ENCODE assay signal across 8 cellular contexts in the genomic region with DNA sequence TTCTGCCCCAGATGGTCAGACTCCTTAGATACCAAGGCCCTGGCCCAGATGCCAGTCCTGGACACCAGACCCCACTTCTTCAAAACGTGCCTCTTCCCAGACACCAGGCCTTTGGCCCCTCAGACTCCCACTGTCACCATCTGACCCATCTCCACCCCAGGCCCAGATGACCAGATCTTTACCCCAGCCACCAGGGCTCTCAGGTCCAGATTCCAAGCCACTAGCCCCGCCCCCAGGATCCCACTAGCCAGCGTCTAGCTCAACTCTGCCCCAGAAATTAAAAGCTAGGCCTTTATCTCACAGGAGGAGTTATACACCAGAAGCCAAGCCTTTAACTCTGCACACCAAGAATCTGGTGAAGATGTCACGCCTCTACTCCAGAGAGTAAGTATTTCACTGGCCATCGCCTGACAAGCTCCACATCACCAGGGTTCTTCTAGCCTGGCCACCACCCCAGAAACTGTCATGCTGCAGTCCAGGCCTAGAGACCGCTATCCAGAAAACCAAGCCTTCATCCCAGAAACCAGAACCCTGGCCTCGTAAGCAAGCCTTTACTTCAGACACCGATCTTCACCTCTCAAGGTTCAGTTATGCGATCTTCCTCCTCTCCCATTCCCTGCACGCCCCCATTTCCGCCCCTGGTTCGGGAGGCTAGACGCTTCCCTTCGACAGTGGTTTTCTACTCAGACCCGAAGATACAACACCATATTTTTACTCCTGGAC. TPM values are rescaled to one million over a fixed set of nuclear protein-coding genes. Genes with fewer than 3 reads are reported as not detected.
DNase-seq lines count a peak whose midpoint lies in the region; ATAC-seq, FAIRE-seq and TF ChIP-seq lines count a peak whose summit lies in the region.

No MANE protein-coding gene starts in this region.

- H3K27ac ChIP-seq in K562 (ENCODE audit: extremely low read depth, low read depth, low read length) (peak overlapping the region; percentile 77), lower lobe of right lung (peak overlapping the region; percentile 93), upper lobe of left lung (peak overlapping the region; percentile 88 to 91 (median 88))

- H3K4me1 ChIP-seq in K562 (replicated peaks in 1 of 2; ENCODE audit: control insufficient read depth in 2 of 2, insufficient read depth in 2 of 2, low read length in 2 of 2) (peaks cover 8 to 33% of the 10 kb centered on the region in 2 experiments; a peak in 4 of 5 replicates), lower lobe of right lung (peaks cover 31% of the 10 kb centered on the region), upper lobe of left lung (peaks cover 28 to 40% (median 32%) of the 10 kb centered on the region in 4 donors)

- in situ Hi-C loops in K562 (cut with MboI), result no loop called here

- ATAC-seq in K562, result no peak
- ATAC-seq in lower lobe of right lung, result no peak
- ATAC-seq in upper lobe of left lung (ENCODE audit: low FRiP score in 2 of 2), result no peak

- BruUV-seq in K562 (replicated peaks; lab: Mats Ljungman, UMichigan), result TSS peak; percentile 81

- H3K27me3 ChIP-seq in K562 (ENCODE audit: control insufficient read depth in 2 of 2, insufficient read depth in 2 of 2, low read length in 2 of 2), result no peaks in the 10 kb centered on the region
- H3K27me3 ChIP-seq in lower lobe of right lung (ENCODE audit: low read depth), result no peaks in the 10 kb centered on the region
- H3K27me3 ChIP-seq in upper lobe of left lung, result no peaks in the 10 kb centered on the region

- WGBS in K562 (ENCODE audit: insufficient coverage, low coverage, missing lambda C conversion rate), result under 1% methylated on average over 15 of the region's 15 CpGs
- 4 to 6% methylated on average over 13 to 14 of the region's 15 CpGs for WGBS in upper lobe of left lung, 2 donors

- H3K9ac ChIP-seq in K562 (ENCODE audit: insufficient read depth in 1 of 2, low read depth in 2 of 2, low read length in 2 of 2), result peak overlapping the region; percentile 95

- H3K4me3 ChIP-seq in K562 (peak overlapping the region; percentile 89), lower lobe of right lung (peak overlapping the region; percentile 100), upper lobe of left lung (peak overlapping the region; percentile 70 to 85 (median 76))

- H3K4me2 ChIP-seq in K562 (ENCODE audit: insufficient read depth, low read length), result peak overlapping the region; percentile 99

- H3K36me3 ChIP-seq in K562 (ENCODE audit: control insufficient read depth, insufficient read depth, low read length) (peaks cover 42% of the 10 kb centered on the region; the same call in 2 of the 3 replicates), lower lobe of right lung (peaks cover 49% of the 10 kb centered on the region), upper lobe of left lung (peaks cover 5 to 53% (median 34%) of the 10 kb centered on the region in 4 donors)

- H2AFZ ChIP-seq in K562 (ENCODE audit: low read depth, low read length), result peak overlapping the region; percentile 78

- no peaks in the 10 kb centered on the region for H3K9me3 ChIP-seq in K562 (replicated peaks; ENCODE audit: control insufficient read depth, insufficient read depth, low read depth, low read length)
- no peaks in the 10 kb centered on the region for H3K9me3 ChIP-seq in lower lobe of right lung
- no peaks in the 10 kb centered on the region for H3K9me3 ChIP-seq in upper lobe of left lung

- POLR2A ChIA-PET in K562 (lab: Yijun Ruan, JAX) (interaction anchor here (0.6 to 4.8 kb wide), 7 partner anchors 9 to 279 kb away, joined by 3 to 22 read pairs (median 5); partner anchors contain the start of gene MCOLN1), GM10248 (lab: Yijun Ruan, JAX) (no interaction called here)

- TF ChIP-seq EP300 in K562 (IDR thresholded peaks at IDR 0.05; ENCODE audit: low read length) (no peak), upper lobe of left lung (IDR thresholded peaks at IDR 0.05) (no peak)

- no peaks in the 10 kb centered on the region for H4K20me1 ChIP-seq in K562 (replicated peaks; ENCODE audit: control insufficient read depth, insufficient read depth, low read length)

- TF ChIP-seq RAD21 in K562 (CRISPR knock-in tag; conservative IDR thresholded peaks at IDR 0.05 in 1 of 2, IDR thresholded peaks at IDR 0.05 in 1 of 2), result no peak

- intact Hi-C loops in K562 (cut with micrococcal nuclease) (no loop called here), lower lobe of right lung (cut with DNase I) (no loop called here), posterior cingulate gyrus (cut with DNase I) (no loop called here)

- CTCF ChIA-PET in K562 (lab: Yijun Ruan, JAX; ENCODE audit: low intra/inter-chr PET ratio) (no interaction called here), GM10248 (lab: Yijun Ruan, JAX) (interaction anchor here (1.1 to 1.7 kb wide), 4 partner anchors 24 to 172 kb away, joined by 3 to 7 read pairs (median 5); no protein-coding TSS in a partner anchor)

- TF ChIP-seq CTCF in K562 (IDR thresholded peaks at IDR 0.05 in 2 of 3, conservative IDR thresholded peaks at IDR 0.05 in 1 of 3; ENCODE audit: insufficient read depth in 2 of 3, low read depth in 1 of 3, low read length in 3 of 3) (no peak), lower lobe of right lung (IDR thresholded peaks at IDR 0.05) (no peak), upper lobe of left lung (IDR thresholded peaks at IDR 0.05) (no peak), GM10248 (IDR thresholded peaks at IDR 0.05; ENCODE audit: control extremely low read depth, extremely low read depth, low read depth, missing control alignments) (no peak)

- no peaks in the 10 kb centered on the region for H3K9me1 ChIP-seq in K562 (ENCODE audit: control insufficient read depth, insufficient read depth, low read length)

- peak; percentile 10 for DNase-seq in activated naive CD4-positive, alpha-beta T cell treated with Interleukin-2 at 50 U/mL for 16 hours
- DNase-seq in activated naive CD4-positive, alpha-beta T cell (lab: John Stamatoyannopoulos, UW), result no peak
- DNase-seq in K562 (ENCODE audit: extremely low read depth in 1 of 4, low spot score in 3 of 4), result peak in 3 of 4 experiments; percentile 41 to 51 (median 47)
- DNase-seq in lower lobe of right lung, result no peak
- DNase-seq in upper lobe of left lung, result no peak
- DNase-seq in posterior cingulate gyrus, result no peak
- no peak for DNase-seq in GM10248 (ENCODE audit: extremely low spot score)
- no peak for DNase-seq in frontal cortex (ENCODE audit: low spot score in 2 of 2)

- TF ChIP-seq POLR2A in K562 (conservative IDR thresholded peaks at IDR 0.05) (no peak), upper lobe of left lung (IDR thresholded peaks at IDR 0.05) (no peak)

- peaks cover 49% of the 10 kb centered on the region for H3K79me2 ChIP-seq in K562 (ENCODE audit: control insufficient read depth, insufficient read depth, low read length)

- no peak for FAIRE-seq in K562 (lab: Jason Lieb, UNC)
- FAIRE-seq in frontal cortex (lab: Jason Lieb, UNC), result no peak

RNA-seq across cellular contexts. Expression of gene XAB2, which starts 0.6 kb away (rescaled TPM):
- 26.2 and 87.7 TPM in 2 replicates for total RNA-seq in K562 (2011; cell fraction: chromatin; rRNA removed; ENCODE audit: low replicate concordance)
- total RNA-seq in K562 (2011; cell fraction: nucleolus; rRNA removed), result 82.9 and 84.2 TPM in 2 replicates
- 36.0 and 40.3 TPM in 2 replicates for total RNA-seq in K562 (2011; cell fraction: nucleoplasm; rRNA removed)
- total RNA-seq in K562 (2014; rRNA removed) (43.7 and 54.6 TPM in 2 replicates), K562 (2014; rRNA removed; fragmentation: Illumina TruSeq; extraction: Trizol) (5.6 and 7.6 TPM in 2 replicates), K562 (2015; rRNA removed; fragmentation: Illumina TruSeq; extraction: Trizol) (22.0 and 24.3 TPM in 2 replicates), K562 (2021) (58.3 and 58.7 TPM in 2 replicates), lower lobe of right lung (42.0 TPM), upper lobe of left lung (10 to 100 TPM; 35.7 to 81.7 (median 51.4) TPM), frontal cortex (24.1 TPM)
- polyA plus RNA-seq in K562 (2011; rRNA removed) (19.1 and 36.3 TPM in 2 replicates), K562 (2014; fragmentation: Illumina TruSeq; extraction: Trizol) (20.0 and 33.9 TPM in 2 replicates), K562 (2014; fragmentation: Nextera tagmentation; extraction: Ambion mirVana) (under 1 TPM; 0.21 to 0.71 TPM), K562 (2014; rRNA removed) (36.7 and 38.4 TPM in 2 replicates)
- polyA plus RNA-seq in K562 (2011; cell fraction: cytosol; rRNA removed), result 34.9 and 73.2 TPM in 2 replicates
- 90.6 and 116 TPM in 2 replicates for polyA plus RNA-seq in K562 (2011; cell fraction: nucleus; rRNA removed)
- polyA plus RNA-seq in K562 (2012), result 39.7 and 58.7 TPM in 2 replicates
- polyA minus RNA-seq in K562 (2011; rRNA and poly(A)+ RNA removed), result 19.3 and 29.5 TPM in 2 replicates
- 50.8 and 65.5 TPM in 2 replicates for polyA minus RNA-seq in K562 (2011; cell fraction: cytosol; rRNA and poly(A)+ RNA removed)
- polyA minus RNA-seq in K562 (2011; cell fraction: nucleus; rRNA and poly(A)+ RNA removed), result 26.3 and 36.9 TPM in 2 replicates

RNA-seq across cellular contexts. Expression of gene PET100, which starts 0.8 kb away (rescaled TPM):
- 38.1 and 46.0 TPM in 2 replicates for total RNA-seq in K562 (2011; cell fraction: chromatin; rRNA removed; ENCODE audit: low replicate concordance)
- total RNA-seq in K562 (2011; cell fraction: nucleolus; rRNA removed), result 31.5 and 34.5 TPM in 2 replicates
- 43.6 and 52.8 TPM in 2 replicates for total RNA-seq in K562 (2011; cell fraction: nucleoplasm; rRNA removed)
- 59.9 and 62.3 TPM in 2 replicates for total RNA-seq in K562 (2014; rRNA removed)
- 116 and 120 TPM in 2 replicates for total RNA-seq in K562 (2014; rRNA removed; fragmentation: Illumina TruSeq; extraction: Trizol)
- total RNA-seq in K562 (2015; rRNA removed; fragmentation: Illumina TruSeq; extraction: Trizol), result 82.1 and 93.7 TPM in 2 replicates
- 147 and 160 TPM in 2 replicates for total RNA-seq in K562 (2021)
- 51.1 and 72.3 TPM in 2 replicates for polyA plus RNA-seq in K562 (2011; rRNA removed)
- 21.3 and 27.3 TPM in 2 replicates for polyA plus RNA-seq in K562 (2011; cell fraction: cytosol; rRNA removed)
- polyA plus RNA-seq in K562 (2011; cell fraction: nucleus; rRNA removed), result 33.8 and 34.8 TPM in 2 replicates
- polyA plus RNA-seq in K562 (2012), result 68.4 and 184 TPM in 2 replicates
- 77.2 and 79.8 TPM in 2 replicates for polyA plus RNA-seq in K562 (2014; fragmentation: Illumina TruSeq; extraction: Trizol)
- polyA plus RNA-seq in K562 (2014; fragmentation: Nextera tagmentation; extraction: Ambion mirVana), result 100 to 1,000 TPM; 322 to 351 TPM
- 98.3 and 111 TPM in 2 replicates for polyA plus RNA-seq in K562 (2014; rRNA removed)
- polyA minus RNA-seq in K562 (2011; rRNA and poly(A)+ RNA removed), result 14.1 and 14.8 TPM in 2 replicates
- 8.8 and 9.0 TPM in 2 replicates for polyA minus RNA-seq in K562 (2011; cell fraction: cytosol; rRNA and poly(A)+ RNA removed)
- 4.7 and 15.7 TPM in 2 replicates for polyA minus RNA-seq in K562 (2011; cell fraction: nucleus; rRNA and poly(A)+ RNA removed)
- total RNA-seq in lower lobe of right lung, result 82.6 TPM
- total RNA-seq in upper lobe of left lung, result 100 to 1,000 TPM in 2 of 6 donors, 10 to 100 TPM in 4; 21.3 to 133 (median 71.3) TPM
- total RNA-seq in frontal cortex, result 29.3 TPM

RNA-seq across cellular contexts. Expression of gene PCP2, which starts 4.8 kb away (rescaled TPM):
- 1.8 TPM in 1 of 2 replicates, not detected in the other for total RNA-seq in K562 (2011; cell fraction: chromatin; rRNA removed; ENCODE audit: low replicate concordance)
- total RNA-seq in K562 (2011; cell fraction: nucleolus; rRNA removed), result 0.53 and 1.2 TPM in 2 replicates
- 0.59 and 1.8 TPM in 2 replicates for total RNA-seq in K562 (2011; cell fraction: nucleoplasm; rRNA removed)
- total RNA-seq in K562 (2014; rRNA removed) (0.73 and 1.5 TPM in 2 replicates), K562 (2014; rRNA removed; fragmentation: Illumina TruSeq; extraction: Trizol) (0.25 TPM in 1 of 2 replicates, not detected in the other), K562 (2015; rRNA removed; fragmentation: Illumina TruSeq; extraction: Trizol) (0.23 TPM in 1 of 2 replicates, not detected in the other), K562 (2021) (0.96 and 1.3 TPM in 2 replicates), lower lobe of right lung (3.5 TPM), upper lobe of left lung (10 to 100 TPM in 1 of 6 donors, 1 to 10 TPM in 4, not detected in 1; 2.3 to 21.0 (median 3.3) TPM), frontal cortex (not detected)
- polyA plus RNA-seq in K562 (2011; rRNA removed) (0.17 and 0.47 TPM in 2 replicates), K562 (2014; fragmentation: Illumina TruSeq; extraction: Trizol) (0.90 TPM in 1 of 2 replicates, not detected in the other), K562 (2014; fragmentation: Nextera tagmentation; extraction: Ambion mirVana) (under 1 TPM in 1 of 2 experiments, not detected in 1; 0.22 TPM), K562 (2014; rRNA removed) (1.3 and 1.6 TPM in 2 replicates)
- polyA plus RNA-seq in K562 (2011; cell fraction: cytosol; rRNA removed), result 0.49 and 0.79 TPM in 2 replicates
- 2.3 and 6.4 TPM in 2 replicates for polyA plus RNA-seq in K562 (2011; cell fraction: nucleus; rRNA removed)
- 1.7 and 3.8 TPM in 2 replicates for polyA plus RNA-seq in K562 (2012)
- polyA minus RNA-seq in K562 (2011; rRNA and poly(A)+ RNA removed), result not detected in 2 replicates
- polyA minus RNA-seq in K562 (2011; cell fraction: cytosol; rRNA and poly(A)+ RNA removed), result not detected in 2 replicates
- polyA minus RNA-seq in K562 (2011; cell fraction: nucleus; rRNA and poly(A)+ RNA removed), result not detected in 2 replicates

RNA-seq across cellular contexts. Expression of gene STXBP2, which starts 8.2 kb away (rescaled TPM):
- 1,097 and 1,923 TPM in 2 replicates for total RNA-seq in K562 (2011; cell fraction: chromatin; rRNA removed; ENCODE audit: low replicate concordance)
- 928 and 1,024 TPM in 2 replicates for total RNA-seq in K562 (2011; cell fraction: nucleolus; rRNA removed)
- 1,126 and 1,380 TPM in 2 replicates for total RNA-seq in K562 (2011; cell fraction: nucleoplasm; rRNA removed)
- 79.9 and 96.0 TPM in 2 replicates for total RNA-seq in K562 (2014; rRNA removed)
- total RNA-seq in K562 (2014; rRNA removed; fragmentation: Illumina TruSeq; extraction: Trizol), result 29.8 and 31.6 TPM in 2 replicates
- total RNA-seq in K562 (2015; rRNA removed; fragmentation: Illumina TruSeq; extraction: Trizol), result 37.6 and 38.4 TPM in 2 replicates
- 136 and 163 TPM in 2 replicates for total RNA-seq in K562 (2021)
- polyA plus RNA-seq in K562 (2011; rRNA removed), result 141 and 157 TPM in 2 replicates
- polyA plus RNA-seq in K562 (2011; cell fraction: cytosol; rRNA removed), result 143 and 228 TPM in 2 replicates
- polyA plus RNA-seq in K562 (2011; cell fraction: nucleus; rRNA removed), result 689 and 874 TPM in 2 replicates
- polyA plus RNA-seq in K562 (2012), result 178 and 291 TPM in 2 replicates
- 71.3 and 102 TPM in 2 replicates for polyA plus RNA-seq in K562 (2014; fragmentation: Illumina TruSeq; extraction: Trizol)
- polyA plus RNA-seq in K562 (2014; fragmentation: Nextera tagmentation; extraction: Ambion mirVana), result 1 to 10 TPM; 2.5 to 9.1 TPM
- 142 and 145 TPM in 2 replicates for polyA plus RNA-seq in K562 (2014; rRNA removed)
- polyA minus RNA-seq in K562 (2011; rRNA and poly(A)+ RNA removed), result 674 and 952 TPM in 2 replicates
- 134 and 138 TPM in 2 replicates for polyA minus RNA-seq in K562 (2011; cell fraction: cytosol; rRNA and poly(A)+ RNA removed)
- polyA minus RNA-seq in K562 (2011; cell fraction: nucleus; rRNA and poly(A)+ RNA removed), result 244 and 299 TPM in 2 replicates
- 200 TPM for total RNA-seq in lower lobe of right lung
- total RNA-seq in upper lobe of left lung, result 100 to 1,000 TPM; 111 to 562 (median 249) TPM
- 2.4 TPM for total RNA-seq in frontal cortex

RNA-seq across cellular contexts. Expression of gene CAMSAP3, which starts 33.1 kb away (rescaled TPM):
- total RNA-seq in K562 (2011; cell fraction: chromatin; rRNA removed; ENCODE audit: low replicate concordance), result 0.56 and 3.9 TPM in 2 replicates
- total RNA-seq in K562 (2011; cell fraction: nucleolus; rRNA removed), result 0.92 and 3.5 TPM in 2 replicates
- 0.99 and 1.2 TPM in 2 replicates for total RNA-seq in K562 (2011; cell fraction: nucleoplasm; rRNA removed)
- total RNA-seq in K562 (2014; rRNA removed) (0.18 and 0.24 TPM in 2 replicates), K562 (2014; rRNA removed; fragmentation: Illumina TruSeq; extraction: Trizol) (0.25 TPM in 1 of 2 replicates, not detected in the other), K562 (2015; rRNA removed; fragmentation: Illumina TruSeq; extraction: Trizol) (0.07 and 0.23 TPM in 2 replicates), K562 (2021) (0.67 and 0.89 TPM in 2 replicates), lower lobe of right lung (25.6 TPM), upper lobe of left lung (10 to 100 TPM; 12.2 to 63.9 (median 31.2) TPM), frontal cortex (16.3 TPM)
- polyA plus RNA-seq in K562 (2011; rRNA removed) (0.25 and 0.64 TPM in 2 replicates), K562 (2014; fragmentation: Illumina TruSeq; extraction: Trizol) (0.30 TPM in 2 replicates), K562 (2014; fragmentation: Nextera tagmentation; extraction: Ambion mirVana) (under 1 TPM in 1 of 2 experiments, not detected in 1; 0.01 TPM), K562 (2014; rRNA removed) (0.17 and 0.18 TPM in 2 replicates)
- 0.40 and 0.49 TPM in 2 replicates for polyA plus RNA-seq in K562 (2011; cell fraction: cytosol; rRNA removed)
- 2.3 and 2.5 TPM in 2 replicates for polyA plus RNA-seq in K562 (2011; cell fraction: nucleus; rRNA removed)
- 0.65 and 2.6 TPM in 2 replicates for polyA plus RNA-seq in K562 (2012)
- 0.06 and 0.07 TPM in 2 replicates for polyA minus RNA-seq in K562 (2011; rRNA and poly(A)+ RNA removed)
- 0.38 and 1.0 TPM in 2 replicates for polyA minus RNA-seq in K562 (2011; cell fraction: cytosol; rRNA and poly(A)+ RNA removed)
- 0.54 and 1.8 TPM in 2 replicates for polyA minus RNA-seq in K562 (2011; cell fraction: nucleus; rRNA and poly(A)+ RNA removed)

Comparison
In these comparisons a context has a peak if more than half of its experiments do, and no peak if none do; other contexts are left out.
1. DNase-seq: peak in activated naive CD4-positive, alpha-beta T cell treated with Interleukin-2 at 50 U/mL for 16 hours (single experiment) and K562 (3 of 4); none in activated naive CD4-positive, alpha-beta T cell (0 of 4), lower lobe of right lung (single experiment), upper lobe of left lung (0 of 2), posterior cingulate gyrus (0 of 10), GM10248 (single experiment) and frontal cortex (0 of 2).
2. Peak in every context shown above with its lines, with median percentiles within 50 percentile points of each other: H3K27ac ChIP-seq and H3K4me3 ChIP-seq.